Comparison of ENCODE assay signal across 26 cellular contexts in genomic region chr20:51692806-51693400, GRCh38.
"Had no signal": no experiment of that assay in that cellular context is flagged by ENCODE, and none has a peak within 500 bp of the region (broad histone marks: within the 10 kb centered on the region; RNA-seq: fewer than 3 reads in every experiment).

No MANE protein-coding gene starts in this region.

- H3K27ac Mint-ChIP-seq: activated naive CD4-positive, alpha-beta T cell treated with anti-CD3 and anti-CD28 coated beads, Interleukin-2, amount 10 ng/mL, durations not matched to agents 7 days and 5 days; activated naive CD8-positive, alpha-beta T cell treated with anti-CD3 and anti-CD28 coated beads, Interleukin-2, amount 10 ng/mL, durations not matched to agents 7 days and 5 days; mesothelial cell of epicardium; naive thymus-derived CD4-positive, alpha-beta T cell; stimulated activated effector memory CD8-positive, alpha-beta T cell treated with anti-CD3 and anti-CD28 coated beads, Interleukin-12 subunit alpha, Interleukin-12 subunit beta, amount 100 ng/mL, for 72 hours; stimulated activated naive CD8-positive, alpha-beta T cell treated with anti-CD3 and anti-CD28 coated beads, Interleukin-15, Interleukin-2, amounts not matched to agents 100 ng/mL and 50 ng/mL, for 24 hours had no signal

- H3K36me3 ChIP-seq: brain microvascular endothelial cell had no signal

- H3K36me3 Mint-ChIP-seq: activated naive CD4-positive, alpha-beta T cell treated with anti-CD3 and anti-CD28 coated beads, Interleukin-2, amount 10 ng/mL, durations not matched to agents 7 days and 5 days; activated naive CD8-positive, alpha-beta T cell treated with anti-CD3 and anti-CD28 coated beads, Interleukin-2, amount 10 ng/mL, durations not matched to agents 7 days and 5 days; naive thymus-derived CD4-positive, alpha-beta T cell; stimulated activated effector memory CD8-positive, alpha-beta T cell treated with anti-CD3 and anti-CD28 coated beads, Interleukin-12 subunit alpha, Interleukin-12 subunit beta, amount 100 ng/mL, for 72 hours had no signal

- H3K9me3 Mint-ChIP-seq: activated naive CD4-positive, alpha-beta T cell treated with anti-CD3 and anti-CD28 coated beads, Interleukin-2, amount 10 ng/mL, durations not matched to agents 7 days and 5 days; activated naive CD8-positive, alpha-beta T cell treated with anti-CD3 and anti-CD28 coated beads, Interleukin-2, amount 10 ng/mL, durations not matched to agents 7 days and 5 days; mesothelial cell of epicardium; naive thymus-derived CD4-positive, alpha-beta T cell; stimulated activated effector memory CD8-positive, alpha-beta T cell treated with anti-CD3 and anti-CD28 coated beads, Interleukin-12 subunit alpha, Interleukin-12 subunit beta, amount 100 ng/mL, for 72 hours; stimulated activated naive CD8-positive, alpha-beta T cell treated with anti-CD3 and anti-CD28 coated beads, Interleukin-15, Interleukin-2, amounts not matched to agents 100 ng/mL and 50 ng/mL, for 24 hours had no signal

- H3K27ac ChIP-seq: brain microvascular endothelial cell, esophagus muscularis mucosa, foreskin keratinocyte, skin epidermis, thoracic aorta, upper lobe of left lung, vagina had no signal

- H3K4me3 ChIP-seq: esophagus muscularis mucosa, skin epidermis, thoracic aorta, upper lobe of left lung, vagina had no signal

- ATAC-seq: activated CD4-positive, CD25-positive, alpha-beta regulatory T cell treated with anti-CD3 and anti-CD28 coated beads, Interleukin-2, amount 50 U/mL, for 24 hours; foreskin keratinocyte; left ventricle myocardium superior; naive thymus-derived CD4-positive, alpha-beta T cell; sciatic nerve; stimulated activated effector memory CD8-positive, alpha-beta T cell treated with anti-CD3 and anti-CD28 coated beads, Interleukin-12 subunit alpha, Interleukin-12 subunit beta, amount 100 ng/mL, for 72 hours had no signal

- H3K4me3 Mint-ChIP-seq: activated naive CD4-positive, alpha-beta T cell treated with anti-CD3 and anti-CD28 coated beads, Interleukin-2, amount 10 ng/mL, durations not matched to agents 7 days and 5 days; activated naive CD8-positive, alpha-beta T cell treated with anti-CD3 and anti-CD28 coated beads, Interleukin-2, amount 10 ng/mL, durations not matched to agents 7 days and 5 days; mesothelial cell of epicardium; naive thymus-derived CD4-positive, alpha-beta T cell; stimulated activated effector memory CD8-positive, alpha-beta T cell treated with anti-CD3 and anti-CD28 coated beads, Interleukin-12 subunit alpha, Interleukin-12 subunit beta, amount 100 ng/mL, for 72 hours; stimulated activated naive CD8-positive, alpha-beta T cell treated with anti-CD3 and anti-CD28 coated beads, Interleukin-15, Interleukin-2, amounts not matched to agents 100 ng/mL and 50 ng/mL, for 24 hours had no signal

- DNase-seq: activated CD4-positive, alpha-beta T cell treated with anti-CD3 and anti-CD28 coated beads for 48 hours; activated CD4-positive, alpha-beta T cell treated with anti-CD3 and anti-CD28 coated beads, Interleukin-2, amount 50 U/mL, for 48 hours; activated CD8-positive, alpha-beta memory T cell treated with anti-CD3 and anti-CD28 coated beads for 24 hours; activated CD8-positive, alpha-beta memory T cell treated with anti-CD3 and anti-CD28 coated beads, Interleukin-2, amount 50 U/mL, for 4 hours; activated gamma-delta T cell; activated naive CD4-positive, alpha-beta T cell treated with anti-CD3 and anti-CD28 coated beads, Interleukin-2, amount 10 ng/mL, durations not matched to agents 7 days and 5 days; activated naive CD8-positive, alpha-beta T cell treated with anti-CD3 and anti-CD28 coated beads, Interleukin-2, amount 10 ng/mL, durations not matched to agents 7 days and 5 days; activated T-cell treated with anti-CD3 and anti-CD28 coated beads, Interleukin-2, amount 50 U/mL, for 1 hour; amniotic stem cell; brain microvascular endothelial cell; caudate nucleus; foreskin keratinocyte; left ventricle myocardium superior; mammary epithelial cell; naive thymus-derived CD4-positive, alpha-beta T cell; stimulated activated CD4-positive, alpha-beta T cell treated with anti-CD3 and anti-CD28 coated beads, Interleukin-4, amount 100 ng/mL, for 24 hours; upper lobe of left lung had no signal

- H3K9me3 ChIP-seq: esophagus muscularis mucosa, thoracic aorta, upper lobe of left lung, vagina had no signal

- H3K27me3 ChIP-seq: brain microvascular endothelial cell, esophagus muscularis mucosa, foreskin keratinocyte, upper lobe of left lung, vagina had no signal
